Comparison of ENCODE assay signal across 1 cellular context in the genomic region with DNA sequence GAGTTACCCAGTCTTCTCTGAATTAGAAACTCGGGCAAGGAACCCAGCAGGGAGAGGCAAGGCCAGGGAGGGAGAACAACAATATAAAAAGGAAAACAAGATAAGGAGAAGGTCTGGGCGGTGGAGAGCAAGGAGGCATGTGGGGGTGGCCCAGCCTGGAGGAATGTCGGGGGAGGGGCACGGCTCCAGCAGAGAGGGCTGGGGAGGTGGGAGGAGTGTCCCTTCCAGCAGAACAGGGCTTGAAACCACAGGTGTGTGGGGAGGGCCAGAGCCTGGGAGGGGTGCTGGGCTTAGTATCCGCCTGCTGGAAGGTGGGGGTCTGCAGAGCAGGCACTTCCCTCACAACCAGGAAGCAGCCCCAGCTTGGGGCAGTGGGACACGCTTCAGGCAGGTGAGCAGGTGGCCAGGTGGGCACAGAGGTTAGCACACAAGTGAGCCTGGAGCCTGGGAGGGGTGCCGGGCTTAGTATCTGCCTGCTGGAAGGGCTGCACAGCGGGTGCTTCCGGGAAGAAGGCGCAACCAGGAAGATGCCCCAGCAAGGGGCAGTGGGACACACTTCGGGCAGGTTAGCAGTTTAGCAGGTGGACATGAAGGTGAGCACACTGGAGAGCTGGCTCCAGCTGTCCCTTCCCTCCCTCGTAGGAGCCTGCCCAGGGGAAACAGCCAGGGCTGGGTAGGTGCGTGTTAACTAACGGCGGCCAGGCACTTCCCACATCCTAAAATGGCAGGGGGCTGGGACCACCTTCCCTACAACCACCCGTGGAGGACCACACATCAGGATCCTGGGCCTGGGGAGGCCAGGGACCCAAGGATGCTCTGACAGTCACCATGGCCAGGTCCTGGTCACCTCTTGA.
TF ChIP-seq lines count a peak whose summit lies in the region.

No MANE protein-coding gene starts in this region.

TF ChIP-seq in HEK293, 187 proteins besides CTCF, POLR2A, EP300 and RAD21 (continued from another document and continues in another):
- TF ChIP-seq, protein P1, sequence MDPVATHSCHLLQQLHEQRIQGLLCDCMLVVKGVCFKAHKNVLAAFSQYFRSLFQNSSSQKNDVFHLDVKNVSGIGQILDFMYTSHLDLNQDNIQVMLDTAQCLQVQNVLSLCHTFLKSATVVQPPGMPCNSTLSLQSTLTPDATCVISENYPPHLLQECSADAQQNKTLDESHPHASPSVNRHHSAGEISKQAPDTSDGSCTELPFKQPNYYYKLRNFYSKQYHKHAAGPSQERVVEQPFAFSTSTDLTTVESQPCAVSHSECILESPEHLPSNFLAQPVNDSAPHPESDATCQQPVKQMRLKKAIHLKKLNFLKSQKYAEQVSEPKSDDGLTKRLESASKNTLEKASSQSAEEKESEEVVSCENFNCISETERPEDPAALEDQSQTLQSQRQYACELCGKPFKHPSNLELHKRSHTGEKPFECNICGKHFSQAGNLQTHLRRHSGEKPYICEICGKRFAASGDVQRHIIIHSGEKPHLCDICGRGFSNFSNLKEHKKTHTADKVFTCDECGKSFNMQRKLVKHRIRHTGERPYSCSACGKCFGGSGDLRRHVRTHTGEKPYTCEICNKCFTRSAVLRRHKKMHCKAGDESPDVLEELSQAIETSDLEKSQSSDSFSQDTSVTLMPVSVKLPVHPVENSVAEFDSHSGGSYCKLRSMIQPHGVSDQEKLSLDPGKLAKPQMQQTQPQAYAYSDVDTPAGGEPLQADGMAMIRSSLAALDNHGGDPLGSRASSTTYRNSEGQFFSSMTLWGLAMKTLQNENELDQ (tag by site-specific recombination; IDR thresholded peaks at IDR 0.05; ENCODE audit: low read depth) = no peak
- TF ChIP-seq ZNF292 (tag by site-specific recombination; IDR thresholded peaks at IDR 0.05; ENCODE audit: borderline replicate concordance, low read depth) = no peak
- TF ChIP-seq KLF8 (tag by site-specific recombination; IDR thresholded peaks at IDR 0.05) = no peak
- TF ChIP-seq, protein P2, sequence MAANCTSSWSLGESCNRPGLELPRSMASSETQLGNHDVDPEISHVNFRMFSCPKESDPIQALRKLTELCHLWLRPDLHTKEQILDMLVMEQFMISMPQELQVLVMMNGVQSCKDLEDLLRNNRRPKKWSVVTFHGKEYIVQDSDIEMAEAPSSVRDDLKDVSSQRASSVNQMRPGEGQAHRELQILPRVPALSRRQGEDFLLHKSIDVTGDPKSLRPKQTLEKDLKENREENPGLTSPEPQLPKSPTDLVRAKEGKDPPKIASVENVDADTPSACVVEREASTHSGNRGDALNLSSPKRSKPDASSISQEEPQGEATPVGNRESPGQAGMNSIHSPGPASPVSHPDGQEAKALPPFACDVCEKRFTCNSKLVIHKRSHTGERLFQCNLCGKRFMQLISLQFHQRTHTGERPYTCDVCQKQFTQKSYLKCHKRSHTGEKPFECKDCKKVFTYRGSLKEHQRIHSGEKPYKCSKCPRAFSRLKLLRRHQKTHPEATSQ (tag by site-specific recombination; IDR thresholded peaks at IDR 0.05) = no peak
- TF ChIP-seq OVOL3 (tag by site-specific recombination; IDR thresholded peaks at IDR 0.05) = no peak
- TF ChIP-seq ZNF777 (tag by site-specific recombination; IDR thresholded peaks at IDR 0.05; ENCODE audit: borderline replicate concordance) = no peak
- TF ChIP-seq ZNF529 (tag by site-specific recombination; IDR thresholded peaks at IDR 0.05; ENCODE audit: insufficient replicate concordance) = no peak
- TF ChIP-seq, protein P3, sequence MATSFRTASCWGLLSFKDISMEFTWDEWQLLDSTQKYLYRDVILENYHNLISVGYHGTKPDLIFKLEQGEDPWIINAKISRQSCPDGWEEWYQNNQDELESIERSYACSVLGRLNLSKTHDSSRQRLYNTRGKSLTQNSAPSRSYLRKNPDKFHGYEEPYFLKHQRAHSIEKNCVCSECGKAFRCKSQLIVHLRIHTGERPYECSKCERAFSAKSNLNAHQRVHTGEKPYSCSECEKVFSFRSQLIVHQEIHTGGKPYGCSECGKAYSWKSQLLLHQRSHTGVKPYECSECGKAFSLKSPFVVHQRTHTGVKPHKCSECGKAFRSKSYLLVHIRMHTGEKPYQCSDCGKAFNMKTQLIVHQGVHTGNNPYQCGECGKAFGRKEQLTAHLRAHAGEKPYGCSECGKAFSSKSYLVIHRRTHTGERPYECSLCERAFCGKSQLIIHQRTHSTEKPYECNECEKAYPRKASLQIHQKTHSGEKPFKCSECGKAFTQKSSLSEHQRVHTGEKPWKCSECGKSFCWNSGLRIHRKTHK (tag by site-specific recombination; IDR thresholded peaks at IDR 0.05) = no peak
- TF ChIP-seq ZIC2 (tag by site-specific recombination; IDR thresholded peaks at IDR 0.05) = peak; percentile 97
- TF ChIP-seq IKZF3 (tag by site-specific recombination; IDR thresholded peaks at IDR 0.05) = no peak
- TF ChIP-seq, protein P4, sequence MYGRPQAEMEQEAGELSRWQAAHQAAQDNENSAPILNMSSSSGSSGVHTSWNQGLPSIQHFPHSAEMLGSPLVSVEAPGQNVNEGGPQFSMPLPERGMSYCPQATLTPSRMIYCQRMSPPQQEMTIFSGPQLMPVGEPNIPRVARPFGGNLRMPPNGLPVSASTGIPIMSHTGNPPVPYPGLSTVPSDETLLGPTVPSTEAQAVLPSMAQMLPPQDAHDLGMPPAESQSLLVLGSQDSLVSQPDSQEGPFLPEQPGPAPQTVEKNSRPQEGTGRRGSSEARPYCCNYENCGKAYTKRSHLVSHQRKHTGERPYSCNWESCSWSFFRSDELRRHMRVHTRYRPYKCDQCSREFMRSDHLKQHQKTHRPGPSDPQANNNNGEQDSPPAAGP (tag by site-specific recombination; IDR thresholded peaks at IDR 0.05) = peak; percentile 93
- peak; percentile 93 for TF ChIP-seq GLIS1 (tag by site-specific recombination; IDR thresholded peaks at IDR 0.05)
- no peak for TF ChIP-seq ZNF658 (tag by site-specific recombination; IDR thresholded peaks at IDR 0.05)
- TF ChIP-seq ZNF19 (tag by site-specific recombination; IDR thresholded peaks at IDR 0.05; ENCODE audit: low read depth) = no peak
- TF ChIP-seq, protein P5, sequence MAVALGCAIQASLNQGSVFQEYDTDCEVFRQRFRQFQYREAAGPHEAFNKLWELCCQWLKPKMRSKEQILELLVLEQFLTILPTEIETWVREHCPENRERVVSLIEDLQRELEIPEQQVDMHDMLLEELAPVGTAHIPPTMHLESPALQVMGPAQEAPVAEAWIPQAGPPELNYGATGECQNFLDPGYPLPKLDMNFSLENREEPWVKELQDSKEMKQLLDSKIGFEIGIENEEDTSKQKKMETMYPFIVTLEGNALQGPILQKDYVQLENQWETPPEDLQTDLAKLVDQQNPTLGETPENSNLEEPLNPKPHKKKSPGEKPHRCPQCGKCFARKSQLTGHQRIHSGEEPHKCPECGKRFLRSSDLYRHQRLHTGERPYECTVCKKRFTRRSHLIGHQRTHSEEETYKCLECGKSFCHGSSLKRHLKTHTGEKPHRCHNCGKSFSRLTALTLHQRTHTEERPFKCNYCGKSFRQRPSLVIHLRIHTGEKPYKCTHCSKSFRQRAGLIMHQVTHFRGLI (tag by site-specific recombination; IDR thresholded peaks at IDR 0.05) = no peak
- TF ChIP-seq ZNF174 (tag by site-specific recombination; IDR thresholded peaks at IDR 0.05) = no peak
- TF ChIP-seq ZNF571 (tag by site-specific recombination; IDR thresholded peaks at IDR 0.05) = no peak
- TF ChIP-seq ZNF394 (tag by site-specific recombination; IDR thresholded peaks at IDR 0.05; ENCODE audit: borderline replicate concordance) = no peak
- no peak for TF ChIP-seq ZNF10 (tag by site-specific recombination; IDR thresholded peaks at IDR 0.05)
- no peak for TF ChIP-seq ZNF311 (tag by site-specific recombination; IDR thresholded peaks at IDR 0.05; ENCODE audit: borderline replicate concordance)
- TF ChIP-seq ZNF211 (tag by site-specific recombination; IDR thresholded peaks at IDR 0.05; ENCODE audit: low read depth) = no peak
- TF ChIP-seq, protein P6, sequence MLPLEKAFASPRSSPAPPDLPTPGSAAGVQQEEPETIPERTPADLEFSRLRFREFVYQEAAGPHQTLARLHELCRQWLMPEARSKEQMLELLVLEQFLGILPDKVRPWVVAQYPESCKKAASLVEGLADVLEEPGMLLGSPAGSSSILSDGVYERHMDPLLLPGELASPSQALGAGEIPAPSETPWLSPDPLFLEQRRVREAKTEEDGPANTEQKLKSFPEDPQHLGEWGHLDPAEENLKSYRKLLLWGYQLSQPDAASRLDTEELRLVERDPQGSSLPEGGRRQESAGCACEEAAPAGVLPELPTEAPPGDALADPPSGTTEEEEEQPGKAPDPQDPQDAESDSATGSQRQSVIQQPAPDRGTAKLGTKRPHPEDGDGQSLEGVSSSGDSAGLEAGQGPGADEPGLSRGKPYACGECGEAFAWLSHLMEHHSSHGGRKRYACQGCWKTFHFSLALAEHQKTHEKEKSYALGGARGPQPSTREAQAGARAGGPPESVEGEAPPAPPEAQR (tag by site-specific recombination; IDR thresholded peaks at IDR 0.05) = no peak
- TF ChIP-seq GFI1B (tag by site-specific recombination; IDR thresholded peaks at IDR 0.05) = no peak
- no peak for TF ChIP-seq ZFP3 (tag by site-specific recombination; IDR thresholded peaks at IDR 0.05; ENCODE audit: low read depth)
- TF ChIP-seq, protein P7, sequence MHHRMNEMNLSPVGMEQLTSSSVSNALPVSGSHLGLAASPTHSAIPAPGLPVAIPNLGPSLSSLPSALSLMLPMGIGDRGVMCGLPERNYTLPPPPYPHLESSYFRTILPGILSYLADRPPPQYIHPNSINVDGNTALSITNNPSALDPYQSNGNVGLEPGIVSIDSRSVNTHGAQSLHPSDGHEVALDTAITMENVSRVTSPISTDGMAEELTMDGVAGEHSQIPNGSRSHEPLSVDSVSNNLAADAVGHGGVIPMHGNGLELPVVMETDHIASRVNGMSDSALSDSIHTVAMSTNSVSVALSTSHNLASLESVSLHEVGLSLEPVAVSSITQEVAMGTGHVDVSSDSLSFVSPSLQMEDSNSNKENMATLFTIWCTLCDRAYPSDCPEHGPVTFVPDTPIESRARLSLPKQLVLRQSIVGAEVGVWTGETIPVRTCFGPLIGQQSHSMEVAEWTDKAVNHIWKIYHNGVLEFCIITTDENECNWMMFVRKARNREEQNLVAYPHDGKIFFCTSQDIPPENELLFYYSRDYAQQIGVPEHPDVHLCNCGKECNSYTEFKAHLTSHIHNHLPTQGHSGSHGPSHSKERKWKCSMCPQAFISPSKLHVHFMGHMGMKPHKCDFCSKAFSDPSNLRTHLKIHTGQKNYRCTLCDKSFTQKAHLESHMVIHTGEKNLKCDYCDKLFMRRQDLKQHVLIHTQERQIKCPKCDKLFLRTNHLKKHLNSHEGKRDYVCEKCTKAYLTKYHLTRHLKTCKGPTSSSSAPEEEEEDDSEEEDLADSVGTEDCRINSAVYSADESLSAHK (tag by site-specific recombination; IDR thresholded peaks at IDR 0.05) = no peak
- no peak for TF ChIP-seq ZNF248 (tag by site-specific recombination; IDR thresholded peaks at IDR 0.05)
- no peak for TF ChIP-seq ZBTB20 (tag by site-specific recombination; IDR thresholded peaks at IDR 0.05)
- TF ChIP-seq, protein P8, sequence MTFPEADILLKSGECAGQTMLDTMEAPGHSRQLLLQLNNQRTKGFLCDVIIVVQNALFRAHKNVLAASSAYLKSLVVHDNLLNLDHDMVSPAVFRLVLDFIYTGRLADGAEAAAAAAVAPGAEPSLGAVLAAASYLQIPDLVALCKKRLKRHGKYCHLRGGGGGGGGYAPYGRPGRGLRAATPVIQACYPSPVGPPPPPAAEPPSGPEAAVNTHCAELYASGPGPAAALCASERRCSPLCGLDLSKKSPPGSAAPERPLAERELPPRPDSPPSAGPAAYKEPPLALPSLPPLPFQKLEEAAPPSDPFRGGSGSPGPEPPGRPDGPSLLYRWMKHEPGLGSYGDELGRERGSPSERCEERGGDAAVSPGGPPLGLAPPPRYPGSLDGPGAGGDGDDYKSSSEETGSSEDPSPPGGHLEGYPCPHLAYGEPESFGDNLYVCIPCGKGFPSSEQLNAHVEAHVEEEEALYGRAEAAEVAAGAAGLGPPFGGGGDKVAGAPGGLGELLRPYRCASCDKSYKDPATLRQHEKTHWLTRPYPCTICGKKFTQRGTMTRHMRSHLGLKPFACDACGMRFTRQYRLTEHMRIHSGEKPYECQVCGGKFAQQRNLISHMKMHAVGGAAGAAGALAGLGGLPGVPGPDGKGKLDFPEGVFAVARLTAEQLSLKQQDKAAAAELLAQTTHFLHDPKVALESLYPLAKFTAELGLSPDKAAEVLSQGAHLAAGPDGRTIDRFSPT (tag by site-specific recombination; IDR thresholded peaks at IDR 0.05) = no peak
- no peak for TF ChIP-seq ZNF510 (tag by site-specific recombination; IDR thresholded peaks at IDR 0.05; ENCODE audit: insufficient replicate concordance)
- TF ChIP-seq, protein P9, sequence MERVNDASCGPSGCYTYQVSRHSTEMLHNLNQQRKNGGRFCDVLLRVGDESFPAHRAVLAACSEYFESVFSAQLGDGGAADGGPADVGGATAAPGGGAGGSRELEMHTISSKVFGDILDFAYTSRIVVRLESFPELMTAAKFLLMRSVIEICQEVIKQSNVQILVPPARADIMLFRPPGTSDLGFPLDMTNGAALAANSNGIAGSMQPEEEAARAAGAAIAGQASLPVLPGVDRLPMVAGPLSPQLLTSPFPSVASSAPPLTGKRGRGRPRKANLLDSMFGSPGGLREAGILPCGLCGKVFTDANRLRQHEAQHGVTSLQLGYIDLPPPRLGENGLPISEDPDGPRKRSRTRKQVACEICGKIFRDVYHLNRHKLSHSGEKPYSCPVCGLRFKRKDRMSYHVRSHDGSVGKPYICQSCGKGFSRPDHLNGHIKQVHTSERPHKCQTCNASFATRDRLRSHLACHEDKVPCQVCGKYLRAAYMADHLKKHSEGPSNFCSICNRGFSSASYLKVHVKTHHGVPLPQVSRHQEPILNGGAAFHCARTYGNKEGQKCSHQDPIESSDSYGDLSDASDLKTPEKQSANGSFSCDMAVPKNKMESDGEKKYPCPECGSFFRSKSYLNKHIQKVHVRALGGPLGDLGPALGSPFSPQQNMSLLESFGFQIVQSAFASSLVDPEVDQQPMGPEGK (tag by site-specific recombination; IDR thresholded peaks at IDR 0.05) = 0 out of 2 replicates have a peak, but pooled peaks have one; percentile 37
- no peak for TF ChIP-seq ZBTB7A (tag by site-specific recombination; IDR thresholded peaks at IDR 0.05; ENCODE audit: low read depth)
- TF ChIP-seq, protein P10, sequence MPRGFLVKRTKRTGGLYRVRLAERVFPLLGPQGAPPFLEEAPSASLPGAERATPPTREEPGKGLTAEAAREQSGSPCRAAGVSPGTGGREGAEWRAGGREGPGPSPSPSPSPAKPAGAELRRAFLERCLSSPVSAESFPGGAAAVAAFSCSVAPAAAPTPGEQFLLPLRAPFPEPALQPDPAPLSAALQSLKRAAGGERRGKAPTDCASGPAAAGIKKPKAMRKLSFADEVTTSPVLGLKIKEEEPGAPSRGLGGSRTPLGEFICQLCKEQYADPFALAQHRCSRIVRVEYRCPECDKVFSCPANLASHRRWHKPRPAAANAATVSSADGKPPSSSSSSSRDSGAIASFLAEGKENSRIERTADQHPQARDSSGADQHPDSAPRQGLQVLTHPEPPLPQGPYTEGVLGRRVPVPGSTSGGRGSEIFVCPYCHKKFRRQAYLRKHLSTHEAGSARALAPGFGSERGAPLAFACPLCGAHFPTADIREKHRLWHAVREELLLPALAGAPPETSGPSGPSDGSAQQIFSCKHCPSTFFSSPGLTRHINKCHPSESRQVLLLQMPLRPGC (tag by site-specific recombination; IDR thresholded peaks at IDR 0.05) = peak; percentile 59
- TF ChIP-seq ZNF48 (tag by site-specific recombination; IDR thresholded peaks at IDR 0.05) = no peak
